ENCODE assay signal across 1 cellular context in genomic region chr13:114066956-114067355, GRCh38.
TF ChIP-seq lines count a peak whose summit lies in the region.

No MANE protein-coding gene starts in this region.

TF ChIP-seq in GM23338, 12 proteins besides CTCF, POLR2A, EP300 and RAD21 (continued from another document):
- TF ChIP-seq ZNF462 (CRISPR knock-in tag; IDR thresholded peaks at IDR 0.05) (no peak), NANOG (IDR thresholded peaks at IDR 0.05; ENCODE audit: borderline replicate concordance) (no peak), EZH2 (IDR thresholded peaks at IDR 0.05; ENCODE audit: low read depth, unreplicated experiment) (no peak)
